ENCODE assay signal across 1 cellular context in the genomic region with DNA sequence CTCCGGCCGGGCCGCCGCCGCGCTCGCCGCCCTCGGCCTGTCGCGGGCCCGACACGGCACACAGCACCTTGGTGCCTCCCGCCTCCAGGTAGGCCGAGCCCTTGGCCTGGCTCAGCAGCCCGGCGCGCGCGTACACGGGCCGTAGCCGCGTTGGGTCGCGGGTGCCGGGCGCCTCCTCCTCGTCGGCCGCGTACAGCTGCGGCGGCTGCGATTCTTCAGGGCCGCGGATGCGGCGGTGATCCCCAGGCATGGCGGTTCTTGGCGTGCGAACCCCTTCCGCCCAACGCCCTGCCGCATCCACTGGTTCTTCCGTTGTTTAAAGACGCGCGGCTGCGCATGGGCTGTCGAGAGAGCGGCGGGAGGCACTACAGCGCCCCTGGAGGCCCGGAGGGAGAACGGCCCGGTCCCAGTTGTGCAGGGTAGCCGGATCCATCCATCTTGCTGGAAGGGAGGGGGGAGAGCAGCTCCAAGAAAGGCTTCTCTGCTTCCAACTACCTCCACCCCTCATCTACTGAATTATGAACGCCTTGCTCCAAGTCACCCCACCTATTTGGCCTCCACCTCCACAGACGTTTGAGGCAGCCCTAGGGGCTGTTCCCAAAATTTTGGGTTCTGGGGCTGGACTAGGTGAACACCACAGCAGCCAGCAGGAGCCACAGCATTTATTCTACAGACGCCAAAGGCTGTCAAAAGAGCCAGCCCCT.
A peak's percentile ranks its signal among the peaks of the same experiment; 100 is the strongest.
TF ChIP-seq lines count a peak whose summit lies in the region.

A gene (minus strand): TSS at position 290 of the 704 bp plus-strand sequence. CDS start 40 bp downstream, at position 250.

TF ChIP-seq in H1, 55 proteins besides CTCF, POLR2A, EP300 and RAD21:
- TF ChIP-seq RFX5 (IDR thresholded peaks at IDR 0.05; ENCODE audit: borderline replicate concordance, low read depth, low read length) (no peak), CEBPB (IDR thresholded peaks at IDR 0.05; ENCODE audit: low read depth, low read length) (no peak), NRF1 (IDR thresholded peaks at IDR 0.05; ENCODE audit: low read depth, low read length) (peak; percentile 63), RXRA (IDR thresholded peaks at IDR 0.05; ENCODE audit: insufficient read depth, low read depth, low read length) (no peak), YY1 (IDR thresholded peaks at IDR 0.05; ENCODE audit: low read depth, low read length) (peak; percentile 81), SP4 (IDR thresholded peaks at IDR 0.05; ENCODE audit: low read length) (no peak), HDAC2 (IDR thresholded peaks at IDR 0.05; ENCODE audit: borderline replicate concordance in 1 of 2, low read depth in 2 of 2, low read length in 2 of 2) (no peak), CHD2 (IDR thresholded peaks at IDR 0.05; ENCODE audit: low read length) (no peak), FOSL1 (IDR thresholded peaks at IDR 0.05; ENCODE audit: insufficient read depth, low read depth, low read length) (no peak), JUND (IDR thresholded peaks at IDR 0.05; ENCODE audit: low read length) (peak; percentile 66; the same call in 1 of the 2 replicates), EZH2 (IDR thresholded peaks at IDR 0.05; ENCODE audit: low read depth, low read length, severe bottlenecking) (no peak), PHF8 (conservative IDR thresholded peaks at IDR 0.05; ENCODE audit: low read depth, low read length) (peak; percentile 88), CBX8 (IDR thresholded peaks at IDR 0.05; ENCODE audit: borderline replicate concordance, low read depth, low read length) (no peak), RNF2 (IDR thresholded peaks at IDR 0.05; ENCODE audit: borderline replicate concordance, low read depth, low read length, missing control alignments, poor library complexity, severe bottlenecking) (no peak), SIX5 (IDR thresholded peaks at IDR 0.05; ENCODE audit: low read depth, low read length) (no peak), TAF7 (optimal IDR thresholded peaks at IDR 0.05; ENCODE audit: borderline replicate concordance, low read depth, low read length) (peak; percentile 90), TBP (IDR thresholded peaks at IDR 0.05; ENCODE audit: low read depth, low read length) (peak; percentile 86), CREB1 (IDR thresholded peaks at IDR 0.05) (peak; percentile 49), BACH1 (IDR thresholded peaks at IDR 0.05; ENCODE audit: low read length) (no peak), SP1 (IDR thresholded peaks at IDR 0.05; ENCODE audit: low read depth, low read length) (peak; percentile 44; the same call in 1 of the 2 replicates), TEAD4 (IDR thresholded peaks at IDR 0.05; ENCODE audit: low read depth, low read length) (no peak), NANOG (IDR thresholded peaks at IDR 0.05; ENCODE audit: insufficient read depth, low read depth, low read length, poor library complexity, severe bottlenecking) (no peak), SUZ12 (IDR thresholded peaks at IDR 0.05; ENCODE audit: low read length) (no peak), POU5F1 (IDR thresholded peaks at IDR 0.05; ENCODE audit: low read depth, low read length) (no peak), SP2 (IDR thresholded peaks at IDR 0.05; ENCODE audit: low read length) (peak; percentile 49; the same call in 1 of the 2 replicates), SRF (IDR thresholded peaks at IDR 0.05; ENCODE audit: low read depth, low read length) (no peak), BCL11A (IDR thresholded peaks at IDR 0.05; ENCODE audit: low read depth in 2 of 2, low read length in 2 of 2) (no peak), SIRT6 (IDR thresholded peaks at IDR 0.05; ENCODE audit: low read length) (no peak), JUN (IDR thresholded peaks at IDR 0.05; ENCODE audit: low read depth, low read length) (no peak), RBBP5 (IDR thresholded peaks at IDR 0.05; ENCODE audit: borderline replicate concordance, low read depth, low read length) (no peak), KDM1A (IDR thresholded peaks at IDR 0.05; ENCODE audit: borderline replicate concordance, low read length) (no peak), MAFK (IDR thresholded peaks at IDR 0.05; ENCODE audit: low read depth, low read length) (no peak), POLR2AphosphoS5 (IDR thresholded peaks at IDR 0.05; ENCODE audit: low read depth, low read length) (peak; percentile 98), CBX5 (IDR thresholded peaks at IDR 0.05; ENCODE audit: low read depth, low read length) (no peak), KDM5A (IDR thresholded peaks at IDR 0.05; ENCODE audit: low read length) (no peak), TAF1 (IDR thresholded peaks at IDR 0.05; ENCODE audit: low read depth, low read length) (peak; percentile 83), CHD1 (IDR thresholded peaks at IDR 0.05; ENCODE audit: low read depth, low read length) (no peak; the same call in 1 of the 2 replicates), BRCA1 (IDR thresholded peaks at IDR 0.05; ENCODE audit: low read depth, low read length) (no peak), KDM4A (IDR thresholded peaks at IDR 0.05; ENCODE audit: low read depth, low read length, severe bottlenecking) (peak; percentile 34), SIN3A (conservative IDR thresholded peaks at IDR 0.05 in 1 of 2, IDR thresholded peaks at IDR 0.05 in 1 of 2; ENCODE audit: low read depth in 1 of 2, low read length in 2 of 2) (peak; percentile 46 to 51; a peak in 2 of 4 replicates), ASH2L (IDR thresholded peaks at IDR 0.05; ENCODE audit: low read length) (peak; percentile 71), GABPA (IDR thresholded peaks at IDR 0.05; ENCODE audit: borderline replicate concordance, insufficient read depth, low read length) (peak; percentile 37; the same call in 1 of the 2 replicates), ZNF274 (IDR thresholded peaks at IDR 0.05; ENCODE audit: borderline replicate concordance, extremely low read depth, low read length) (no peak), TCF12 (IDR thresholded peaks at IDR 0.05; ENCODE audit: low read depth, low read length) (no peak), EGR1 (IDR thresholded peaks at IDR 0.05; ENCODE audit: borderline replicate concordance, low read depth, low read length) (peak; percentile 57; the same call in 1 of the 2 replicates), GTF2F1 (IDR thresholded peaks at IDR 0.05; ENCODE audit: borderline replicate concordance, low read depth, low read length) (0 out of 2 replicates have a peak, but pooled peaks have one; percentile 24), CTBP2 (IDR thresholded peaks at IDR 0.05; ENCODE audit: borderline replicate concordance, insufficient read depth, insufficient read length, low read length) (no peak), HDAC6 (IDR thresholded peaks at IDR 0.05; ENCODE audit: low read depth, low read length) (no peak), SAP30 (IDR thresholded peaks at IDR 0.05; ENCODE audit: insufficient read depth, insufficient replicate concordance, low read length) (no peak)
- TF ChIP-seq, protein P1, sequence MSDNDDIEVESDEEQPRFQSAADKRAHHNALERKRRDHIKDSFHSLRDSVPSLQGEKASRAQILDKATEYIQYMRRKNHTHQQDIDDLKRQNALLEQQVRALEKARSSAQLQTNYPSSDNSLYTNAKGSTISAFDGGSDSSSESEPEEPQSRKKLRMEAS (IDR thresholded peaks at IDR 0.05) = peak; percentile 66
- TF ChIP-seq, protein P2, sequence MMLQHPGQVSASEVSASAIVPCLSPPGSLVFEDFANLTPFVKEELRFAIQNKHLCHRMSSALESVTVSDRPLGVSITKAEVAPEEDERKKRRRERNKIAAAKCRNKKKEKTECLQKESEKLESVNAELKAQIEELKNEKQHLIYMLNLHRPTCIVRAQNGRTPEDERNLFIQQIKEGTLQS (IDR thresholded peaks at IDR 0.05; ENCODE audit: insufficient read depth, low read depth, low read length) = no peak
- TF ChIP-seq, protein P3, sequence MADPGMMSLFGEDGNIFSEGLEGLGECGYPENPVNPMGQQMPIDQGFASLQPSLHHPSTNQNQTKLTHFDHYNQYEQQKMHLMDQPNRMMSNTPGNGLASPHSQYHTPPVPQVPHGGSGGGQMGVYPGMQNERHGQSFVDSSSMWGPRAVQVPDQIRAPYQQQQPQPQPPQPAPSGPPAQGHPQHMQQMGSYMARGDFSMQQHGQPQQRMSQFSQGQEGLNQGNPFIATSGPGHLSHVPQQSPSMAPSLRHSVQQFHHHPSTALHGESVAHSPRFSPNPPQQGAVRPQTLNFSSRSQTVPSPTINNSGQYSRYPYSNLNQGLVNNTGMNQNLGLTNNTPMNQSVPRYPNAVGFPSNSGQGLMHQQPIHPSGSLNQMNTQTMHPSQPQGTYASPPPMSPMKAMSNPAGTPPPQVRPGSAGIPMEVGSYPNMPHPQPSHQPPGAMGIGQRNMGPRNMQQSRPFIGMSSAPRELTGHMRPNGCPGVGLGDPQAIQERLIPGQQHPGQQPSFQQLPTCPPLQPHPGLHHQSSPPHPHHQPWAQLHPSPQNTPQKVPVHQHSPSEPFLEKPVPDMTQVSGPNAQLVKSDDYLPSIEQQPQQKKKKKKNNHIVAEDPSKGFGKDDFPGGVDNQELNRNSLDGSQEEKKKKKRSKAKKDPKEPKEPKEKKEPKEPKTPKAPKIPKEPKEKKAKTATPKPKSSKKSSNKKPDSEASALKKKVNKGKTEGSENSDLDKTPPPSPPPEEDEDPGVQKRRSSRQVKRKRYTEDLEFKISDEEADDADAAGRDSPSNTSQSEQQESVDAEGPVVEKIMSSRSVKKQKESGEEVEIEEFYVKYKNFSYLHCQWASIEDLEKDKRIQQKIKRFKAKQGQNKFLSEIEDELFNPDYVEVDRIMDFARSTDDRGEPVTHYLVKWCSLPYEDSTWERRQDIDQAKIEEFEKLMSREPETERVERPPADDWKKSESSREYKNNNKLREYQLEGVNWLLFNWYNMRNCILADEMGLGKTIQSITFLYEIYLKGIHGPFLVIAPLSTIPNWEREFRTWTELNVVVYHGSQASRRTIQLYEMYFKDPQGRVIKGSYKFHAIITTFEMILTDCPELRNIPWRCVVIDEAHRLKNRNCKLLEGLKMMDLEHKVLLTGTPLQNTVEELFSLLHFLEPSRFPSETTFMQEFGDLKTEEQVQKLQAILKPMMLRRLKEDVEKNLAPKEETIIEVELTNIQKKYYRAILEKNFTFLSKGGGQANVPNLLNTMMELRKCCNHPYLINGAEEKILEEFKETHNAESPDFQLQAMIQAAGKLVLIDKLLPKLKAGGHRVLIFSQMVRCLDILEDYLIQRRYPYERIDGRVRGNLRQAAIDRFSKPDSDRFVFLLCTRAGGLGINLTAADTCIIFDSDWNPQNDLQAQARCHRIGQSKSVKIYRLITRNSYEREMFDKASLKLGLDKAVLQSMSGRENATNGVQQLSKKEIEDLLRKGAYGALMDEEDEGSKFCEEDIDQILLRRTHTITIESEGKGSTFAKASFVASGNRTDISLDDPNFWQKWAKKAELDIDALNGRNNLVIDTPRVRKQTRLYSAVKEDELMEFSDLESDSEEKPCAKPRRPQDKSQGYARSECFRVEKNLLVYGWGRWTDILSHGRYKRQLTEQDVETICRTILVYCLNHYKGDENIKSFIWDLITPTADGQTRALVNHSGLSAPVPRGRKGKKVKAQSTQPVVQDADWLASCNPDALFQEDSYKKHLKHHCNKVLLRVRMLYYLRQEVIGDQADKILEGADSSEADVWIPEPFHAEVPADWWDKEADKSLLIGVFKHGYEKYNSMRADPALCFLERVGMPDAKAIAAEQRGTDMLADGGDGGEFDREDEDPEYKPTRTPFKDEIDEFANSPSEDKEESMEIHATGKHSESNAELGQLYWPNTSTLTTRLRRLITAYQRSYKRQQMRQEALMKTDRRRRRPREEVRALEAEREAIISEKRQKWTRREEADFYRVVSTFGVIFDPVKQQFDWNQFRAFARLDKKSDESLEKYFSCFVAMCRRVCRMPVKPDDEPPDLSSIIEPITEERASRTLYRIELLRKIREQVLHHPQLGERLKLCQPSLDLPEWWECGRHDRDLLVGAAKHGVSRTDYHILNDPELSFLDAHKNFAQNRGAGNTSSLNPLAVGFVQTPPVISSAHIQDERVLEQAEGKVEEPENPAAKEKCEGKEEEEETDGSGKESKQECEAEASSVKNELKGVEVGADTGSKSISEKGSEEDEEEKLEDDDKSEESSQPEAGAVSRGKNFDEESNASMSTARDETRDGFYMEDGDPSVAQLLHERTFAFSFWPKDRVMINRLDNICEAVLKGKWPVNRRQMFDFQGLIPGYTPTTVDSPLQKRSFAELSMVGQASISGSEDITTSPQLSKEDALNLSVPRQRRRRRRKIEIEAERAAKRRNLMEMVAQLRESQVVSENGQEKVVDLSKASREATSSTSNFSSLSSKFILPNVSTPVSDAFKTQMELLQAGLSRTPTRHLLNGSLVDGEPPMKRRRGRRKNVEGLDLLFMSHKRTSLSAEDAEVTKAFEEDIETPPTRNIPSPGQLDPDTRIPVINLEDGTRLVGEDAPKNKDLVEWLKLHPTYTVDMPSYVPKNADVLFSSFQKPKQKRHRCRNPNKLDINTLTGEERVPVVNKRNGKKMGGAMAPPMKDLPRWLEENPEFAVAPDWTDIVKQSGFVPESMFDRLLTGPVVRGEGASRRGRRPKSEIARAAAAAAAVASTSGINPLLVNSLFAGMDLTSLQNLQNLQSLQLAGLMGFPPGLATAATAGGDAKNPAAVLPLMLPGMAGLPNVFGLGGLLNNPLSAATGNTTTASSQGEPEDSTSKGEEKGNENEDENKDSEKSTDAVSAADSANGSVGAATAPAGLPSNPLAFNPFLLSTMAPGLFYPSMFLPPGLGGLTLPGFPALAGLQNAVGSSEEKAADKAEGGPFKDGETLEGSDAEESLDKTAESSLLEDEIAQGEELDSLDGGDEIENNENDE (IDR thresholded peaks at IDR 0.05; ENCODE audit: insufficient replicate concordance, low read length) = no peak
- TF ChIP-seq, protein P4, sequence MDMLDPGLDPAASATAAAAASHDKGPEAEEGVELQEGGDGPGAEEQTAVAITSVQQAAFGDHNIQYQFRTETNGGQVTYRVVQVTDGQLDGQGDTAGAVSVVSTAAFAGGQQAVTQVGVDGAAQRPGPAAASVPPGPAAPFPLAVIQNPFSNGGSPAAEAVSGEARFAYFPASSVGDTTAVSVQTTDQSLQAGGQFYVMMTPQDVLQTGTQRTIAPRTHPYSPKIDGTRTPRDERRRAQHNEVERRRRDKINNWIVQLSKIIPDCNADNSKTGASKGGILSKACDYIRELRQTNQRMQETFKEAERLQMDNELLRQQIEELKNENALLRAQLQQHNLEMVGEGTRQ (IDR thresholded peaks at IDR 0.05; ENCODE audit: low read length) = peak; percentile 39; the same call in 1 of the 2 replicates
- TF ChIP-seq, protein P5, sequence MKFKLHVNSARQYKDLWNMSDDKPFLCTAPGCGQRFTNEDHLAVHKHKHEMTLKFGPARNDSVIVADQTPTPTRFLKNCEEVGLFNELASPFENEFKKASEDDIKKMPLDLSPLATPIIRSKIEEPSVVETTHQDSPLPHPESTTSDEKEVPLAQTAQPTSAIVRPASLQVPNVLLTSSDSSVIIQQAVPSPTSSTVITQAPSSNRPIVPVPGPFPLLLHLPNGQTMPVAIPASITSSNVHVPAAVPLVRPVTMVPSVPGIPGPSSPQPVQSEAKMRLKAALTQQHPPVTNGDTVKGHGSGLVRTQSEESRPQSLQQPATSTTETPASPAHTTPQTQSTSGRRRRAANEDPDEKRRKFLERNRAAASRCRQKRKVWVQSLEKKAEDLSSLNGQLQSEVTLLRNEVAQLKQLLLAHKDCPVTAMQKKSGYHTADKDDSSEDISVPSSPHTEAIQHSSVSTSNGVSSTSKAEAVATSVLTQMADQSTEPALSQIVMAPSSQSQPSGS (IDR thresholded peaks at IDR 0.05; ENCODE audit: low read length) = peak; percentile 87; the same call in 1 of the 2 replicates
- TF ChIP-seq, protein P6, sequence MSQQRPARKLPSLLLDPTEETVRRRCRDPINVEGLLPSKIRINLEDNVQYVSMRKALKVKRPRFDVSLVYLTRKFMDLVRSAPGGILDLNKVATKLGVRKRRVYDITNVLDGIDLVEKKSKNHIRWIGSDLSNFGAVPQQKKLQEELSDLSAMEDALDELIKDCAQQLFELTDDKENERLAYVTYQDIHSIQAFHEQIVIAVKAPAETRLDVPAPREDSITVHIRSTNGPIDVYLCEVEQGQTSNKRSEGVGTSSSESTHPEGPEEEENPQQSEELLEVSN (IDR thresholded peaks at IDR 0.05) = peak; percentile 28; the same call in 1 of the 2 replicates
